ENCODE assay signal across 25 cellular contexts in the genomic region with DNA sequence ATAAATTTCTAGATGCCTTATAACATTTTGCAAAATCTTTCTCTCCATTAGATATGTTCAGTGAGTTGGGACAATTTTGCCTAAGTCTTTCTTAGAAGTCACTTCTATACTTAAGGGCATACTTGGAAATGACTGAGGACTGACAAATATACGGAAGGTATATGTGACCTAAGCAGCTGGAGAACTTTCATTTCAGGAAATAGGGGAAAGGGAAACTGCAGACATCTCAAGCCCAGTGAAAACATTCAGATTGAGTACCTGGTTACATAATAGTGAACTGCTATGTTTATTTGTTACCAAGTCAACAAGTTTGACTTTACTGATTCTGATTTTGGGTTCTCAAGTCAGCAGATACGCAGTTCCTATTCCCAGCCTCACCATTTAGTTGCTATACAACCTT.
"Had no signal": no experiment of that assay in that cellular context is flagged by ENCODE, and none has a peak within 500 bp of the region (broad histone marks: within the 10 kb centered on the region; RNA-seq: fewer than 3 reads in every experiment).

No MANE protein-coding gene starts in this region.

- H3K9me3 ChIP-seq: body of pancreas, breast epithelium, SJCRH30 had no signal

- DNase-seq: activated CD4-positive, alpha-beta T cell treated with anti-CD3 and anti-CD28 coated beads, Interleukin-2, amount 10 ng/mL, durations not matched to agents 24 days and 14 days; activated CD4-positive, alpha-beta T cell treated with anti-CD3 and anti-CD28 coated beads, Interleukin-2, amount 50 U/mL, for 4 hours; activated CD8-positive, alpha-beta T cell treated with anti-CD3 and anti-CD28 coated beads for 36 hours; activated effector memory CD4-positive, alpha-beta T cell treated with anti-CD3 and anti-CD28 coated beads, Interleukin-2, amount 50 U/mL, for 16 hours; activated naive CD4-positive, alpha-beta T cell treated with Interleukin-2 at 50 U/mL for 16 hours; activated naive CD8-positive, alpha-beta T cell treated with anti-CD3 and anti-CD28 coated beads, Interleukin-2, amount 10 ng/mL, durations not matched to agents 7 days and 5 days; activated T-cell treated with anti-CD3 and anti-CD28 coated beads, Interleukin-2, amount 50 U/mL, for 1 hour; activated T-cell treated with anti-CD3 and anti-CD28 coated beads, Interleukin-2, amount 50 U/mL, for 72 hours; amygdala; body of pancreas; KG1; MV-4-11; NCI-H1092; NCI-H1436 treated with DMSO at 0.1 percent for 48 hours; NCI-H1694 treated with DMSO at 0.1 percent for 48 hours; NCI-H2029; NCI-H2171; NCI-H524; NCI-H82; SHP77; SJCRH30; T1000 had no signal

- H3K4me3 ChIP-seq: body of pancreas, breast epithelium, SJCRH30 had no signal

- H3K4me1 ChIP-seq: body of pancreas had no signal

- H3K27me3 ChIP-seq: body of pancreas, breast epithelium had no signal

- H3K27ac ChIP-seq: body of pancreas, SJCRH30, SK-N-MC had no signal

- H3K36me3 ChIP-seq: breast epithelium, SJCRH30 had no signal

- ATAC-seq: activated CD8-positive, alpha-beta T cell treated with anti-CD3 and anti-CD28 coated beads for 36 hours; activated T-cell treated with anti-CD3 and anti-CD28 coated beads, Interleukin-2, amount 50 U/mL, for 72 hours; activated T-helper 17 cell treated with anti-CD3 and anti-CD28 coated beads, Interleukin-2, amount 50 U/mL, for 72 hours; body of pancreas had no signal
